Comparison of ENCODE assay signal across 1 cellular context in genomic region chr22:37911273-37911672, GRCh38.
TF ChIP-seq lines count a peak whose summit lies in the region.

No MANE protein-coding gene starts in this region.

TF ChIP-seq in GM23338, 12 proteins besides CTCF, POLR2A, EP300 and RAD21:
- TF ChIP-seq POLR2AphosphoS5 (IDR thresholded peaks at IDR 0.05; ENCODE audit: low read depth) (no peak), CREB1 (CRISPR knock-in tag; IDR thresholded peaks at IDR 0.05; ENCODE audit: low read depth) (no peak)
